ENCODE assay signal across 28 cellular contexts in the genomic region with DNA sequence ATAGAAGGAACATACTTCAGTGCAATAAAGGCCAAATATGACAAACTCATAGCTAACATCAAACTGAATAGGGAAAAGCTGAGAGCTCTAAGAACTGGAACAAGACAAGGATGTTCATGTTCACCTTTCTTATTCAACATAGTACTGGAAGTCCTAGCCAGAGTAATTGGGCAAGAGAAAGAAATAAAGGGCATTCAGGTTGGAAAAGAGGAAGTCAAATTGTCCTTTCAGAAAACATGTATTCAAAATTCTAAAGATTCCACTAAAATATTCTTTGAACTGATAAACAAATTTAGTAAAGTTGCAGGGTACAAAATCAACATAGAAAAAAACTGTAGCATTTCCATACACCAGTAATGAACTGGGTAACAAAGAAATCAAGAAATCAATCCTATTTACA. TPM values are rescaled to one million over a fixed set of nuclear protein-coding genes. Genes with fewer than 3 reads are reported as not detected.
"Had no signal": no experiment of that assay in that cellular context is flagged by ENCODE, and none has a peak within 500 bp of the region (broad histone marks: within the 10 kb centered on the region; RNA-seq: fewer than 3 reads in every experiment).

No MANE protein-coding gene starts in this region.

- H3K4me3 ChIP-seq: ascending aorta, breast epithelium, cardiac muscle cell, colonic mucosa, esophagus squamous epithelium, gastroesophageal sphincter, heart right ventricle, hepatocyte had no signal

- H3K27ac ChIP-seq: ascending aorta, breast epithelium, cardiac muscle cell, colonic mucosa, epithelial cell of prostate, esophagus squamous epithelium, gastroesophageal sphincter, heart right ventricle, hepatocyte had no signal

- H3K4me2 ChIP-seq: hepatocyte had no signal

- H3K4me1 ChIP-seq: ascending aorta, breast epithelium, colonic mucosa, esophagus squamous epithelium, gastroesophageal sphincter, heart right ventricle had no signal

- H3K9me3 ChIP-seq: breast epithelium, colonic mucosa, esophagus squamous epithelium, gastroesophageal sphincter had no signal

- H3K36me3 ChIP-seq: breast epithelium, cardiac muscle cell, colonic mucosa, esophagus squamous epithelium had no signal

- H3K27me3 ChIP-seq: ascending aorta, breast epithelium, cardiac muscle cell, colonic mucosa, esophagus squamous epithelium, gastroesophageal sphincter, heart right ventricle, hepatocyte had no signal

- FAIRE-seq: endometrium, endothelial cell of umbilical vein had no signal

- ATAC-seq: activated CD4-positive, alpha-beta T cell treated with anti-CD3 and anti-CD28 coated beads for 36 hours; activated CD8-positive, alpha-beta memory T cell treated with anti-CD3 and anti-CD28 coated beads, Interleukin-2, amount 10 ng/mL, durations not matched to agents 7 days and 5 days; activated CD8-positive, alpha-beta T cell treated with anti-CD3 and anti-CD28 coated beads, Interleukin-2, amount 10 ng/mL, durations not matched to agents 7 days and 5 days; gastroesophageal sphincter; heart right ventricle had no signal

- DNase-seq: activated CD4-positive, alpha-beta memory T cell treated with anti-CD3 and anti-CD28 coated beads for 36 hours; activated CD4-positive, alpha-beta T cell treated with anti-CD3 and anti-CD28 coated beads for 36 hours; activated CD4-positive, alpha-beta T cell treated with anti-CD3 and anti-CD28 coated beads, Interleukin-2, amount 10 ng/mL, durations not matched to agents 24 days and 14 days; activated CD4-positive, CD25-positive, alpha-beta regulatory T cell; activated CD4-positive, CD25-positive, alpha-beta regulatory T cell treated with anti-CD3 and anti-CD28 coated beads, Interleukin-2, amount 50 U/mL, for 72 hours; activated CD8-positive, alpha-beta memory T cell treated with anti-CD3 and anti-CD28 coated beads, Interleukin-2, amount 10 ng/mL, durations not matched to agents 7 days and 5 days; activated CD8-positive, alpha-beta memory T cell treated with anti-CD3 and anti-CD28 coated beads, Interleukin-2, amount 50 U/mL, for 4 hours; activated CD8-positive, alpha-beta T cell treated with anti-CD3 and anti-CD28 coated beads, Interleukin-2, amount 10 ng/mL, durations not matched to agents 7 days and 5 days; activated effector memory CD4-positive, alpha-beta T cell treated with anti-CD3 and anti-CD28 coated beads, Interleukin-2, amount 50 U/mL, for 16 hours; activated naive CD4-positive, alpha-beta T cell treated with anti-CD3 and anti-CD28 coated beads for 36 hours; activated naive CD8-positive, alpha-beta T cell treated with anti-CD3 and anti-CD28 coated beads for 36 hours; activated T-cell treated with anti-CD3 and anti-CD28 coated beads, Interleukin-2, amount 50 U/mL, for 1 hour; activated T-cell treated with anti-CD3 and anti-CD28 coated beads, Interleukin-2, amount 50 U/mL, for 48 hours; central memory CD4-positive, alpha-beta T cell; cerebellar nuclear complex; colonic mucosa; effector CD8-positive, alpha-beta T cell; esophagus squamous epithelium; foreskin melanocyte; heart right ventricle had no signal

- H2AFZ ChIP-seq: hepatocyte had no signal

RNA-seq across cellular contexts. Expression of gene ZKSCAN7, which starts 57.7 kb away (rescaled TPM):
- total RNA-seq: ascending aorta had no signal
